In genomic region chr7:141654551-141654950, GRCh38 we compare ENCODE assay signal across 8 cellular contexts. TPM values are rescaled to one million over a fixed set of nuclear protein-coding genes. Genes with fewer than 3 reads are reported as not detected.
DNase-seq lines count a peak whose midpoint lies in the region; ATAC-seq and TF ChIP-seq lines count a peak whose summit lies in the region.

No MANE protein-coding gene starts in this region.

- POLR2A ChIA-PET in CD8-positive, alpha-beta T cell (lab: Charles Lee) = interaction anchor here (0.6 to 1.6 kb wide), 3 partner anchors 49 to 83 kb away, joined by 3 to 6 read pairs (median 3); partner anchors contain the start of gene SSBP1
- POLR2A ChIA-PET in activated CD8-positive, alpha-beta T cell treated with anti-CD3 and anti-CD28 coated beads for 36 hours (lab: Charles Lee) = no interaction called here

- intact Hi-C loops in CD8-positive, alpha-beta T cell (cut with DNase I, micrococcal nuclease) = loop anchor here (1.0 to 5.0 kb wide), 5 partner anchors 46 to 703 kb away; partner anchors contain the start of gene SSBP1 (in 1 of the 2)
- intact Hi-C loops in activated CD8-positive, alpha-beta T cell treated with anti-CD3 and anti-CD28 coated beads for 36 hours (cut with micrococcal nuclease) = loop anchor here (1.0 kb wide), 1 partner anchor 84 kb away; the partner anchor contains the start of gene SSBP1
- intact Hi-C loops in stomach (cut with DNase I; ENCODE audit: low total_unique reads) = no loop called here

- TF ChIP-seq POLR2A in stomach (IDR thresholded peaks at IDR 0.05) = no peak

- no peak overlapping the region for H3K27ac ChIP-seq in CD8-positive, alpha-beta T cell (ENCODE audit: low read depth, low read length)
- peak overlapping the region in 3 of 5 donors; percentile 24 to 36 (median 27) for H3K27ac ChIP-seq in stomach

- H3K9me3 Mint-ChIP-seq in CD8-positive, alpha-beta T cell = no peaks in the 10 kb centered on the region
- no peaks in the 10 kb centered on the region for H3K9me3 Mint-ChIP-seq in activated CD8-positive, alpha-beta T cell treated with anti-CD3 and anti-CD28 coated beads for 36 hours

- peaks cover 54% of the 10 kb centered on the region for H3K36me3 Mint-ChIP-seq in CD8-positive, alpha-beta T cell
- H3K36me3 Mint-ChIP-seq in activated CD8-positive, alpha-beta T cell treated with anti-CD3 and anti-CD28 coated beads for 36 hours (ENCODE audit: low read depth) = peaks cover 13% of the 10 kb centered on the region

- H3K27me3 Mint-ChIP-seq in CD8-positive, alpha-beta T cell (ENCODE audit: low read depth) = no peaks in the 10 kb centered on the region
- H3K27me3 Mint-ChIP-seq in activated CD8-positive, alpha-beta T cell treated with anti-CD3 and anti-CD28 coated beads for 36 hours = no peaks in the 10 kb centered on the region

- H3K4me1 ChIP-seq in CD8-positive, alpha-beta T cell (ENCODE audit: insufficient read depth, low read length) = no peaks in the 10 kb centered on the region
- H3K4me1 ChIP-seq in endocrine pancreas (ENCODE audit: control insufficient read depth, insufficient read depth, low read length) (peaks cover 25% of the 10 kb centered on the region), stomach (peaks cover 5 to 22% (median 8%) of the 10 kb centered on the region in 4 donors)

- no peak overlapping the region for H3K4me3 ChIP-seq in CD8-positive, alpha-beta T cell (ENCODE audit: low read depth, low read length)
- H3K4me3 ChIP-seq in endocrine pancreas (ENCODE audit: control insufficient read depth, insufficient read depth, low read length) (peak overlapping the region; percentile 76), stomach (no peak overlapping the region)

- H3K9me3 ChIP-seq in CD8-positive, alpha-beta T cell (ENCODE audit: low read length) = no peaks in the 10 kb centered on the region
- no peaks in the 10 kb centered on the region for H3K9me3 ChIP-seq in endocrine pancreas (ENCODE audit: control insufficient read depth, low read length)
- no peaks in the 10 kb centered on the region for H3K9me3 ChIP-seq in stomach

- no peaks in the 10 kb centered on the region for H3K27me3 ChIP-seq in CD8-positive, alpha-beta T cell (ENCODE audit: insufficient read depth, low read length)
- no peaks in the 10 kb centered on the region for H3K27me3 ChIP-seq in endocrine pancreas (ENCODE audit: control insufficient read depth, insufficient read depth, low read length)
- H3K27me3 ChIP-seq in stomach = no peaks in the 10 kb centered on the region

- H3K4me3 Mint-ChIP-seq in CD8-positive, alpha-beta T cell = no peak overlapping the region
- no peak overlapping the region for H3K4me3 Mint-ChIP-seq in activated CD8-positive, alpha-beta T cell treated with anti-CD3 and anti-CD28 coated beads for 36 hours

- 28 to 40% (median 33%) methylated on average over 3 of the region's 3 CpGs for WGBS in stomach, 5 donors

- H3K9ac ChIP-seq in endocrine pancreas (ENCODE audit: control insufficient read depth, insufficient read depth, low read length) = no peak overlapping the region

- H3K27ac Mint-ChIP-seq in CD8-positive, alpha-beta T cell = peak overlapping the region; percentile 58
- H3K27ac Mint-ChIP-seq in activated CD8-positive, alpha-beta T cell treated with anti-CD3 and anti-CD28 coated beads for 36 hours = peak overlapping the region; percentile 75

- ATAC-seq in CD8-positive, alpha-beta T cell = peak; percentile 96
- ATAC-seq in GM19455 (IDR thresholded peaks at IDR 0.05; ENCODE audit: unreplicated experiment) = peak; percentile 70
- ATAC-seq in HG03520 (IDR thresholded peaks at IDR 0.05; ENCODE audit: unreplicated experiment) = peak; percentile 71
- peak; percentile 93 for ATAC-seq in activated CD8-positive, alpha-beta T cell treated with anti-CD3 and anti-CD28 coated beads for 36 hours

- no peak for TF ChIP-seq EP300 in stomach (IDR thresholded peaks at IDR 0.05)

- H3K36me3 ChIP-seq in CD8-positive, alpha-beta T cell (ENCODE audit: insufficient read depth, low read length) = no peaks in the 10 kb centered on the region
- no peaks in the 10 kb centered on the region for H3K36me3 ChIP-seq in endocrine pancreas (ENCODE audit: control insufficient read depth, insufficient read depth, low read length)
- peaks cover 11 to 53% (median 44%) of the 10 kb centered on the region in 4 donors for H3K36me3 ChIP-seq in stomach

- peak; percentile 17 to 71 (median 61) for DNase-seq in CD8-positive, alpha-beta T cell
- DNase-seq in NCI-H748 treated with DMSO at 0.1 percent for 48 hours (lab: John Stamatoyannopoulos, UW) (peak; percentile 68), middle frontal gyrus (ENCODE audit: extremely low spot score, low spot score) (peak; percentile 66), stomach (peak; percentile 70)
- DNase-seq in activated CD8-positive, alpha-beta T cell treated with anti-CD3 and anti-CD28 coated beads for 36 hours = peak; percentile 80

- peak; percentile 72 for TF ChIP-seq CTCF in CD8-positive, alpha-beta T cell (IDR thresholded peaks at IDR 0.05)
- peak; percentile 64 for TF ChIP-seq CTCF in activated CD8-positive, alpha-beta T cell treated with anti-CD3 and anti-CD28 coated beads for 36 hours (IDR thresholded peaks at IDR 0.05)
- TF ChIP-seq CTCF in stomach (IDR thresholded peaks at IDR 0.05) = peak in 5 of 7 experiments; percentile 53 to 85 (median 69)

- CTCF ChIA-PET in CD8-positive, alpha-beta T cell (lab: Charles Lee) = interaction anchor here (0.6 to 5.9 kb wide), 26 partner anchors 8 to 173 kb away, joined by 3 to 57 read pairs (median 3); partner anchors contain the start of genes DENND11, SSBP1 and WEE2
- CTCF ChIA-PET in activated CD8-positive, alpha-beta T cell treated with anti-CD3 and anti-CD28 coated beads for 36 hours (lab: Charles Lee) = interaction anchor here (0.6 to 3.5 kb wide), 36 partner anchors 8 to 934 kb away, joined by 3 to 51 read pairs (median 4); partner anchors contain the start of genes DENND11, SSBP1, TAS2R3 and WEE2

- peaks cover 6% of the 10 kb centered on the region for H3K4me1 Mint-ChIP-seq in CD8-positive, alpha-beta T cell (ENCODE audit: low read depth)
- peaks cover 6% of the 10 kb centered on the region for H3K4me1 Mint-ChIP-seq in activated CD8-positive, alpha-beta T cell treated with anti-CD3 and anti-CD28 coated beads for 36 hours (ENCODE audit: low read depth)

RNA-seq across cellular contexts. Expression of gene DENND11, which starts 47.4 kb away (rescaled TPM):
- total RNA-seq in CD8-positive, alpha-beta T cell = 10 to 100 TPM; 41.9 to 42.4 TPM
- 10 to 100 TPM; 28.6 to 32.2 TPM for total RNA-seq in activated CD8-positive, alpha-beta T cell treated with anti-CD3 and anti-CD28 coated beads for 36 hours
- total RNA-seq in stomach = 10 to 100 TPM; 10.5 to 80.2 (median 47.2) TPM
- 10 to 100 TPM in 1 of 3 donors, 1 to 10 TPM in 2; 5.8 to 13.0 (median 9.5) TPM for polyA plus RNA-seq in stomach

RNA-seq across cellular contexts. Expression of gene WEE2, which starts 53.6 kb away (rescaled TPM):
- total RNA-seq in CD8-positive, alpha-beta T cell = under 1 TPM; 0.22 to 0.27 TPM
- total RNA-seq in activated CD8-positive, alpha-beta T cell treated with anti-CD3 and anti-CD28 coated beads for 36 hours = not detected
- total RNA-seq in stomach = under 1 TPM in 1 of 5 donors, not detected in 4; 0.37 TPM
- not detected for polyA plus RNA-seq in stomach
